ENCODE assay signal across 1 cellular context in genomic region chr2:85710687-85711577, GRCh38.
TF ChIP-seq lines count a peak whose summit lies in the region.

No MANE protein-coding gene starts in this region.

TF ChIP-seq in endothelial cell of umbilical vein, 7 proteins besides CTCF, POLR2A, EP300 and RAD21:
- TF ChIP-seq POLR2AphosphoS5 (IDR thresholded peaks at IDR 0.05; ENCODE audit: insufficient read depth, low read depth, low read length) (peak; percentile 21), MAX (IDR thresholded peaks at IDR 0.05; ENCODE audit: insufficient read depth, insufficient read length) (no peak), JUN (IDR thresholded peaks at IDR 0.05; ENCODE audit: borderline replicate concordance, insufficient read depth, insufficient read length, low read depth) (peak; percentile 8)
TF ChIP-seq in endothelial cell of umbilical vein: peak in this region for 2.
